10 cellular contexts compared by ENCODE assay signal in genomic region chr1:182965861-182966260, GRCh38. TPM values are rescaled to one million over a fixed set of nuclear protein-coding genes. Genes with fewer than 3 reads are reported as not detected.
"Had no signal": no experiment of that assay in that cellular context is flagged by ENCODE, and none has a peak within 500 bp of the region (broad histone marks: within the 10 kb centered on the region; RNA-seq: fewer than 3 reads in every experiment).

No MANE protein-coding gene starts in this region.

- FAIRE-seq: H1, H54 had no signal

- ATAC-seq: GM23338 had no signal

- H3K4me3 ChIP-seq: GM23248, GM23338 had no signal

- H3K9me3 Mint-ChIP-seq: GM23338, H9, HFFc6 had no signal

- H3K4me3 Mint-ChIP-seq: GM23338, H9, HFFc6 had no signal

- DNase-seq: GM23248, GOT3, H7, H9, HCEC 1CT, HFFc6 had no signal

- H3K4me2 ChIP-seq: GM23338 had no signal

- H3K27ac ChIP-seq: GM23248 had no signal

- H3K27ac Mint-ChIP-seq: GM23338, H9, HFFc6 had no signal

- H3K9ac ChIP-seq: GM23248 had no signal

RNA-seq across cellular contexts. Expression of gene SHCBP1L, which starts 12.9 kb away (rescaled TPM):
- total RNA-seq: GM23248, GM23338, H1, H4, H7, H9, HFFc6 had no signal
- polyA plus RNA-seq: GM23248, GM23338, H1 had no signal
